Comparison of ENCODE assay signal across 18 cellular contexts in genomic region chr13:34933349-34933748, GRCh38.
DNase-seq lines count a peak whose midpoint lies in the region; ATAC-seq and TF ChIP-seq lines count a peak whose summit lies in the region.
"Had no signal": no experiment of that assay in that cellular context is flagged by ENCODE, and none has a peak within 500 bp of the region (broad histone marks: within the 10 kb centered on the region; RNA-seq: fewer than 3 reads in every experiment).

No MANE protein-coding gene starts in this region.

- peak; percentile 2 to 85 (median 57) for DNase-seq in NCI-H1417 (lab: John Stamatoyannopoulos, UW)
- DNase-seq in NCI-H1417 treated with DMSO at 0.1 percent for 48 hours (lab: John Stamatoyannopoulos, UW) = no peak
- peak; percentile 77 for DNase-seq in DMS79 (lab: John Stamatoyannopoulos, UW)
- DNase-seq in NCI-H345 treated with DMSO at 0.1 percent for 48 hours (lab: John Stamatoyannopoulos, UW; ENCODE audit: unreplicated experiment) = peak; percentile 62
- DNase-seq in NOMO-1 treated with DMSO at 0.1 percent for 48 hours (lab: John Stamatoyannopoulos, UW; ENCODE audit: unreplicated experiment) = no peak
- no peak for DNase-seq in WERI-Rb-1
- DNase-seq: DND-41, GF-D8, KBM-7, NCI-H1092, NCI-H524, Peyer's patch, SHP77 had no signal

- ATAC-seq in GM18873 (IDR thresholded peaks at IDR 0.05; ENCODE audit: low FRiP score, unreplicated experiment) = no peak
- ATAC-seq: GM23338 had no signal

- H3K27ac ChIP-seq in VCaP (peak overlapping the region; percentile 92), WERI-Rb-1 (no peak overlapping the region)
- H3K27ac ChIP-seq: BLaER1 treated with 17β-estradiol and CSF1 and Interleukin-3, amounts not matched to agents 10 nM and 100 nM; HL-60; Peyer's patch had no signal

- TF ChIP-seq CTCF in VCaP (conservative IDR thresholded peaks at IDR 0.05) (no peak), WERI-Rb-1 (IDR thresholded peaks at IDR 0.05; ENCODE audit: low read depth, low read length) (no peak)

- H3K27me3 ChIP-seq in WERI-Rb-1 (ENCODE audit: insufficient read depth, low read depth, severe bottlenecking) = no peaks in the 10 kb centered on the region
- H3K27me3 ChIP-seq: BLaER1 treated with 17β-estradiol and CSF1 and Interleukin-3, amounts not matched to agents 10 nM and 100 nM; Peyer's patch had no signal

- no peaks in the 10 kb centered on the region for H3K36me3 ChIP-seq in WERI-Rb-1
- H3K36me3 ChIP-seq: BLaER1 treated with 17β-estradiol and CSF1 and Interleukin-3, amounts not matched to agents 10 nM and 100 nM; Peyer's patch had no signal

- no peaks in the 10 kb centered on the region for H3K9me3 ChIP-seq in WERI-Rb-1 (ENCODE audit: severe bottlenecking)
- H3K9me3 ChIP-seq: BLaER1 treated with 17β-estradiol and CSF1 and Interleukin-3, amounts not matched to agents 10 nM and 100 nM; Peyer's patch had no signal

- H3K4me3 ChIP-seq in WERI-Rb-1 (ENCODE audit: low read depth, low read length) = no peak overlapping the region
- H3K4me3 ChIP-seq: BLaER1 treated with 17β-estradiol and CSF1 and Interleukin-3, amounts not matched to agents 10 nM and 100 nM; GM23338; Peyer's patch had no signal

Comparison
In these comparisons a context has a peak if more than half of its experiments do, and no peak if none do; other contexts are left out.
1. DNase-seq: peak in NCI-H1417 (3 of 3), DMS79 (single experiment) and NCI-H345 treated with DMSO at 0.1 percent for 48 hours (single experiment); none in NCI-H1417 treated with DMSO at 0.1 percent for 48 hours (single experiment), NOMO-1 treated with DMSO at 0.1 percent for 48 hours (single experiment) and WERI-Rb-1 (single experiment).